In the genomic region with DNA sequence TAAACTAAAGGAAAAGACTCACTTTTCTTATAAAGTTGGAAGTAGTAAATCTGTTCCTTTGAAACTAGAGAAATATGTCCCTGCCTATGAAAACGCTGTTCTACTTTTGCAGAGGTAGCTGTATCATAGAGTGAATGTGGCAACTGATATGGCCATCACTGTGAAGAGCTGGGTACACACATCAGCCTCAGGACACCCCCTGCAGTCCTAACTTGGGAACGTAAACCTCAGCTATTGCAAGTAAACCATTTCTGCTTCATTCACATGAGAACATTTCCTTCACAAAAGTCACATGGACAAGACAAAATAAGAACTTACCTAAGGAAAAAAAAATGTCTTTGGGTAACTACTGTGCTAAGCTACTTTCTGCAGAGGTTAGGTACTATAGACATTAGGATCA, we compare ENCODE assay signal across 8 cellular contexts.
DNase-seq lines count a peak whose midpoint lies in the region; ATAC-seq and TF ChIP-seq lines count a peak whose summit lies in the region.

No MANE protein-coding gene starts in this region.

- peak; percentile 33 for TF ChIP-seq CTCF in cardiac muscle cell (IDR thresholded peaks at IDR 0.05; ENCODE audit: low read depth, low read length)
- peak in 1 of 2 donors; percentile 27 for TF ChIP-seq CTCF in right atrium auricular region (IDR thresholded peaks at IDR 0.05)

- H3K4me1 ChIP-seq in cardiac muscle cell (ENCODE audit: low read depth) = peaks cover 3% of the 10 kb centered on the region
- no peaks in the 10 kb centered on the region for H3K4me1 ChIP-seq in right atrium auricular region
- no peaks in the 10 kb centered on the region for H3K4me1 ChIP-seq in aorta (ENCODE audit: control insufficient read depth in 1 of 2, insufficient read depth in 2 of 2, low read length in 2 of 2)

- intact Hi-C loops in aorta (cut with DNase I) = loop anchor here in 1 of 2 donors (5.0 kb wide), 1 partner anchor 350 kb away; no protein-coding TSS in a partner anchor

- H3K9me3 ChIP-seq in cardiac muscle cell (ENCODE audit: low read depth) (no peaks in the 10 kb centered on the region), right atrium auricular region (no peaks in the 10 kb centered on the region), aorta (ENCODE audit: control insufficient read depth, low read length) (no peaks in the 10 kb centered on the region)

- H3K4me3 ChIP-seq in cardiac muscle cell (no peak overlapping the region), right atrium auricular region (no peak overlapping the region), aorta (ENCODE audit: low read length in 2 of 2) (no peak overlapping the region)

- H3K27ac ChIP-seq in cardiac muscle cell (no peak overlapping the region), right atrium auricular region (no peak overlapping the region), aorta (ENCODE audit: low read depth in 1 of 2, low read length in 2 of 2) (no peak overlapping the region)

- DNase-seq in cardiac muscle cell (ENCODE audit: low read depth in 1 of 2, low spot score in 1 of 2) (peak; percentile 31 to 48), right atrium auricular region (ENCODE audit: low spot score) (no peak), NCI-H82 treated with DMSO at 0.1 percent for 48 hours (lab: John Stamatoyannopoulos, UW; ENCODE audit: unreplicated experiment) (peak; percentile 25), NCI-H187 (lab: John Stamatoyannopoulos, UW) (no peak), aorta (no peak)
- peak; percentile 2 for DNase-seq in effector CD4-positive, alpha-beta T cell
- DNase-seq in stimulated activated CD4-positive, alpha-beta T cell treated with anti-CD3 and anti-CD28 coated beads, Interleukin-4, amount 100 ng/mL, for 1 hour = peak; percentile 1

- WGBS in aorta, 2 donors = 14 to 22% methylated on average over 2 of the region's 2 CpGs

- no peaks in the 10 kb centered on the region for H3K36me3 ChIP-seq in cardiac muscle cell
- H3K36me3 ChIP-seq in right atrium auricular region = no peaks in the 10 kb centered on the region
- H3K36me3 ChIP-seq in aorta (ENCODE audit: control insufficient read depth in 1 of 2, insufficient read depth in 2 of 2, low read length in 1 of 2) = no peaks in the 10 kb centered on the region

- ATAC-seq in HG03521 (IDR thresholded peaks at IDR 0.05; ENCODE audit: unreplicated experiment) (no peak), aorta (ENCODE audit: low FRiP score) (no peak)

- H3K27me3 ChIP-seq in cardiac muscle cell (no peaks in the 10 kb centered on the region), right atrium auricular region (no peaks in the 10 kb centered on the region), aorta (ENCODE audit: control insufficient read depth in 1 of 2, insufficient read depth in 2 of 2, low read length in 1 of 2) (no peaks in the 10 kb centered on the region)

Comparison
In these comparisons a context has a peak if more than half of its experiments do, and no peak if none do; other contexts are left out.
1. DNase-seq: peak in cardiac muscle cell (2 of 2), NCI-H82 treated with DMSO at 0.1 percent for 48 hours (single experiment), effector CD4-positive, alpha-beta T cell (single experiment) and stimulated activated CD4-positive, alpha-beta T cell treated with anti-CD3 and anti-CD28 coated beads, Interleukin-4, amount 100 ng/mL, for 1 hour (single experiment); none in right atrium auricular region (single experiment), NCI-H187 (0 of 2) and aorta (0 of 2).